Comparison of ENCODE assay signal across 15 cellular contexts in the genomic region with DNA sequence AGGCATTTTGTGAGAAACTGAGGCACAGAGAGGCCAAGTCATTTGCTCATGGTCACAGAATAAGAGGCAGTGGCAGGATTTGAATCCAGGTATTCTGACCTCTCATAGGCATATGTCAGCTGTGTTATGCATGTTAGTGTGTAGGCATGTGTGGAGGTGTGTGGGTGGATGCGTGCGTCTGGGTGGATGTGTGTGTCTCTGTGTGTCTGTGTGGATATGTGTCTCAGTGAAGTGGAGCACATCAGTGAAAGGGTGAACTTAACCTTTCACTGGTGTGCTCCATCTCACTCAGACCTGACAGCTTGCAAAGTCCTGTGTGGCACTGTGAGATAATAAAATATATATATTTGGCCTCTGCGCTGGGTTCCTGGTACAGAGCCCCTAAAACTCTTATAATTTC.
"Had no signal": no experiment of that assay in that cellular context is flagged by ENCODE, and none has a peak within 500 bp of the region (broad histone marks: within the 10 kb centered on the region; RNA-seq: fewer than 3 reads in every experiment).

No MANE protein-coding gene starts in this region.

- H3K27me3 Mint-ChIP-seq: activated CD4-positive, alpha-beta memory T cell treated with anti-CD3 and anti-CD28 coated beads, Interleukin-2, amount 10 ng/mL, durations not matched to agents 7 days and 5 days; activated naive CD4-positive, alpha-beta T cell treated with anti-CD3 and anti-CD28 coated beads, Interleukin-2, amount 50 U/mL, for 24 hours had no signal

- ATAC-seq: psoas muscle, sciatic nerve, WTC11 had no signal

- H3K27ac Mint-ChIP-seq: activated CD4-positive, alpha-beta memory T cell treated with anti-CD3 and anti-CD28 coated beads, Interleukin-2, amount 10 ng/mL, durations not matched to agents 7 days and 5 days; activated naive CD4-positive, alpha-beta T cell treated with anti-CD3 and anti-CD28 coated beads, Interleukin-2, amount 50 U/mL, for 24 hours; WTC11 had no signal

- DNase-seq: activated CD4-positive, alpha-beta memory T cell treated with anti-CD3 and anti-CD28 coated beads, Interleukin-2, amount 10 ng/mL, durations not matched to agents 7 days and 5 days; activated CD4-positive, alpha-beta T cell treated with anti-CD3 and anti-CD28 coated beads for 4 hours; activated effector memory CD4-positive, alpha-beta T cell treated with anti-CD3 and anti-CD28 coated beads, Interleukin-2, amount 50 U/mL, for 16 hours; activated T-cell treated with anti-CD3 and anti-CD28 coated beads, Interleukin-2, amount 50 U/mL, for 48 hours; glutamatergic neuron; kidney glomerular epithelial cell; psoas muscle; spleen; T-helper 2 cell had no signal

- H3K4me3 ChIP-seq: adrenal gland, coronary artery, psoas muscle, spleen, tibial nerve had no signal

- H3K27me3 ChIP-seq: adrenal gland, spleen, tibial nerve had no signal

- H3K36me3 Mint-ChIP-seq: WTC11 had no signal

- H3K9me3 Mint-ChIP-seq: activated CD4-positive, alpha-beta memory T cell treated with anti-CD3 and anti-CD28 coated beads, Interleukin-2, amount 10 ng/mL, durations not matched to agents 7 days and 5 days; activated naive CD4-positive, alpha-beta T cell treated with anti-CD3 and anti-CD28 coated beads, Interleukin-2, amount 50 U/mL, for 24 hours; WTC11 had no signal

- H3K9me3 ChIP-seq: adrenal gland, psoas muscle, spleen, tibial nerve had no signal

- H3K4me3 Mint-ChIP-seq: activated CD4-positive, alpha-beta memory T cell treated with anti-CD3 and anti-CD28 coated beads, Interleukin-2, amount 10 ng/mL, durations not matched to agents 7 days and 5 days; activated naive CD4-positive, alpha-beta T cell treated with anti-CD3 and anti-CD28 coated beads, Interleukin-2, amount 50 U/mL, for 24 hours; WTC11 had no signal
